In the genomic region with DNA sequence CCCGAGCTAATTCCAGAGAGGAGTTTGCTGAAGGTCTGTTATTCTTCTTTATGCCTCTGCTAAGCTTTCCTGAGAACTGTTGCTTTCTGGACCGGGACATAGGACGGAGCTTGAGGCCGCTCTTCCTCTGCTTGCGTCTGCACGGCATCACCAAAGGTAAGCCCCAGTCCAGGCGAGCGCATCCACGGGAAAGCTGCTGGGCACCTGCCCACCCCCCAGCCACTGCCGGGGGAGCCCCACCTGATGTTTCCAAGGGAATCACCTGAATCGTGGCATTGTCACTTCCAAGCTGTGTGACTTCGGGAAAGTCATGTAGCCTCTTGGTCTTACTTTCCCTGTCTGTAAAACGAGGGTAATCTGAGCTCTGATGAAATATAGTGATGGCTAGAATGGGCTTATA, we compare ENCODE assay signal across 18 cellular contexts. TPM values are rescaled to one million over a fixed set of nuclear protein-coding genes. Genes with fewer than 3 reads are reported as not detected.
DNase-seq lines count a peak whose midpoint lies in the region; ATAC-seq, FAIRE-seq and TF ChIP-seq lines count a peak whose summit lies in the region.
"Had no signal": no experiment of that assay in that cellular context is flagged by ENCODE, and none has a peak within 500 bp of the region (broad histone marks: within the 10 kb centered on the region; RNA-seq: fewer than 3 reads in every experiment).

No MANE protein-coding gene starts in this region.

- H3K27ac ChIP-seq in OCI-LY3 (ENCODE audit: low read length) (peak overlapping the region; percentile 71), cingulate gyrus (ENCODE audit: low read depth, low read length) (peak overlapping the region; percentile 99), H1 (ENCODE audit: low read depth, low read length) (no peak overlapping the region), temporal lobe (ENCODE audit: low read depth, low read length) (peak overlapping the region; percentile 98)
- H3K27ac ChIP-seq: C4-2B, HL-60 had no signal

- H3K27me3 ChIP-seq in OCI-LY3 (ENCODE audit: low read depth, low read length): peaks cover 34% of the 10 kb centered on the region
- no peaks in the 10 kb centered on the region for H3K27me3 ChIP-seq in H1 (replicated peaks in 1 of 4; ENCODE audit: control insufficient read depth in 3 of 4, extremely low read depth in 1 of 4, insufficient read depth in 3 of 4, low read length in 3 of 4)

- H2BK120ac ChIP-seq in H1 (replicated peaks; ENCODE audit: low read depth, low read length): no peak overlapping the region

- no peaks in the 10 kb centered on the region for H3K36me3 ChIP-seq in OCI-LY3 (replicated peaks; ENCODE audit: low read depth, low read length)
- H3K36me3 ChIP-seq in H1 (ENCODE audit: control insufficient read depth in 2 of 4, insufficient read depth in 4 of 4, low read length in 3 of 4): no peaks in the 10 kb centered on the region
- H3K36me3 ChIP-seq: BE2C had no signal

- H3K27ac Mint-ChIP-seq in stimulated activated memory B cell treated with anti-CD40 and anti-IgM and Interleukin-4, amounts not matched to agents 10 μg/mL and 1 μg/mL and 100 μg/mL, for 72 hours: no peak overlapping the region
- H3K27ac Mint-ChIP-seq: CD4-positive, alpha-beta memory T cell had no signal

- TF ChIP-seq RAD21 in H1 (IDR thresholded peaks at IDR 0.05 in 1 of 2, conservative IDR thresholded peaks at IDR 0.05 in 1 of 2; ENCODE audit: low read depth in 2 of 2, low read length in 2 of 2): no peak

- no peak overlapping the region for H3K4me3 Mint-ChIP-seq in stimulated activated memory B cell treated with anti-CD40 and anti-IgM and Interleukin-4, amounts not matched to agents 10 μg/mL and 1 μg/mL and 100 μg/mL, for 72 hours
- H3K4me3 Mint-ChIP-seq: CD4-positive, alpha-beta memory T cell had no signal

- no peaks in the 10 kb centered on the region for H3K9me3 Mint-ChIP-seq in stimulated activated memory B cell treated with anti-CD40 and anti-IgM and Interleukin-4, amounts not matched to agents 10 μg/mL and 1 μg/mL and 100 μg/mL, for 72 hours

- 87% methylated on average over 13 of the region's 13 CpGs; no CpG with 5 or more reads in 1 of the 2 experiments for WGBS in H1 (ENCODE audit: extremely low coverage in 1 of 2, insufficient coverage in 1 of 2, insufficient read length in 1 of 2, insufficient replicate concordance in 2 of 2, low coverage in 1 of 2, low lambda C conversion rate in 2 of 2, missing lambda C conversion rate in 1 of 2), 2 experiments

- peak overlapping the region; percentile 79 for H3K4me2 ChIP-seq in OCI-LY3 (ENCODE audit: low read length)
- H3K4me2 ChIP-seq in H1 (ENCODE audit: insufficient read depth in 1 of 2, low read depth in 2 of 2, low read length in 2 of 2): no peak overlapping the region

- H3K36me3 Mint-ChIP-seq in stimulated activated memory B cell treated with anti-CD40 and anti-IgM and Interleukin-4, amounts not matched to agents 10 μg/mL and 1 μg/mL and 100 μg/mL, for 72 hours: no peaks in the 10 kb centered on the region
- H3K36me3 Mint-ChIP-seq: CD4-positive, alpha-beta memory T cell had no signal

- no peak overlapping the region for H2AK5ac ChIP-seq in H1 (ENCODE audit: low read depth, low read length)

- no peak overlapping the region for H3K23ac ChIP-seq in H1 (ENCODE audit: insufficient read length)

- peaks cover 19% of the 10 kb centered on the region for H3K4me1 Mint-ChIP-seq in stimulated activated memory B cell treated with anti-CD40 and anti-IgM and Interleukin-4, amounts not matched to agents 10 μg/mL and 1 μg/mL and 100 μg/mL, for 72 hours
- H3K4me1 Mint-ChIP-seq: CD4-positive, alpha-beta memory T cell had no signal

- TF ChIP-seq CTCF in OCI-LY3 (IDR thresholded peaks at IDR 0.05; ENCODE audit: low read depth, low read length): no peak
- no peak for TF ChIP-seq CTCF in H1 (IDR thresholded peaks at IDR 0.05; ENCODE audit: control extremely low read depth in 1 of 3, insufficient read depth in 1 of 3, low read depth in 1 of 3, low read length in 3 of 3)

- TF ChIP-seq EP300 in H1 (IDR thresholded peaks at IDR 0.05; ENCODE audit: borderline replicate concordance in 1 of 2, low read depth in 2 of 2, low read length in 2 of 2): no peak

- H2AFZ ChIP-seq in OCI-LY3 (ENCODE audit: low read depth, low read length) (no peak overlapping the region), H1 (ENCODE audit: low read length) (peak overlapping the region; percentile 65; the same call in 1 of the 2 replicates)

- no peak for TF ChIP-seq POLR2A in H1 (IDR thresholded peaks at IDR 0.05; ENCODE audit: control extremely low read depth in 1 of 2, low read depth in 2 of 2, low read length in 2 of 2)

- H4K5ac ChIP-seq in H1 (ENCODE audit: insufficient read length, low read depth, low read length): no peak overlapping the region

- H3K9me3 ChIP-seq in OCI-LY3 (ENCODE audit: insufficient read depth, low read length) (no peaks in the 10 kb centered on the region), H1 (ENCODE audit: insufficient read depth in 2 of 2, low read depth in 1 of 2, low read length in 1 of 2) (no peaks in the 10 kb centered on the region)
- H3K9me3 ChIP-seq: BE2C had no signal

- H2BK15ac ChIP-seq in H1 (ENCODE audit: low read length): no peak overlapping the region

- POLR2A ChIA-PET in H1 (lab: Charles Lee; ENCODE audit: partially characterized antibody): no interaction called here

- H3K79me2 ChIP-seq in OCI-LY3 (ENCODE audit: low read length): no peaks in the 10 kb centered on the region
- no peaks in the 10 kb centered on the region for H3K79me2 ChIP-seq in H1 (ENCODE audit: control insufficient read depth in 1 of 2, insufficient read depth in 2 of 2, low read length in 2 of 2)

- H4K20me1 ChIP-seq in OCI-LY3 (ENCODE audit: insufficient read depth, low read length): no peaks in the 10 kb centered on the region
- H4K20me1 ChIP-seq in H1 (replicated peaks in 1 of 2; ENCODE audit: control insufficient read depth in 1 of 2, insufficient read depth in 2 of 2, low read length in 2 of 2): no peaks in the 10 kb centered on the region

- no peak overlapping the region for H3K18ac ChIP-seq in H1 (ENCODE audit: extremely low read depth, low read length)

- no peak overlapping the region for H2BK20ac ChIP-seq in H1 (ENCODE audit: low read length)

- peaks cover 25% of the 10 kb centered on the region for H3K27me3 Mint-ChIP-seq in stimulated activated memory B cell treated with anti-CD40 and anti-IgM and Interleukin-4, amounts not matched to agents 10 μg/mL and 1 μg/mL and 100 μg/mL, for 72 hours

- H2BK5ac ChIP-seq in H1 (ENCODE audit: low read depth, low read length): no peak overlapping the region

- no peak overlapping the region for H4K8ac ChIP-seq in H1 (ENCODE audit: extremely low read depth, insufficient read depth, low read length)

- H3K4me1 ChIP-seq in OCI-LY3 (ENCODE audit: low read length): peaks cover 80% of the 10 kb centered on the region
- H3K4me1 ChIP-seq in H1 (replicated peaks in 1 of 4; ENCODE audit: control insufficient read depth in 3 of 4, insufficient read depth in 4 of 4, low read length in 3 of 4): peaks cover 0 to 5% (median 3%) of the 10 kb centered on the region in 4 experiments; a peak in 5 of 7 replicates
- H3K4me1 ChIP-seq: BE2C had no signal

- no peak overlapping the region for H4K91ac ChIP-seq in H1 (replicated peaks; ENCODE audit: insufficient read length, low read length)

- H3K14ac ChIP-seq in H1 (ENCODE audit: insufficient read length): no peak overlapping the region

- no peak for DNase-seq in H1 (ENCODE audit: low read depth in 1 of 2, low spot score in 2 of 2)
- no peak for DNase-seq in NCI-H1092 treated with DMSO at 0.1 percent for 48 hours (lab: John Stamatoyannopoulos, UW)
- no peak for DNase-seq in activated CD8-positive, alpha-beta memory T cell treated with anti-CD3 and anti-CD28 coated beads, Interleukin-2, amount 50 U/mL, for 4 hours
- DNase-seq: BE2C; CD4-positive, alpha-beta memory T cell; DMS79 treated with DMSO at 0.1 percent for 48 hours; EL had no signal

- no peak overlapping the region for H3K56ac ChIP-seq in H1 (replicated peaks; ENCODE audit: insufficient read length, low read depth, low read length)

- H2BK12ac ChIP-seq in H1 (ENCODE audit: low read depth, low read length): no peak overlapping the region

- H3K9ac ChIP-seq in OCI-LY3 (ENCODE audit: low read length) (peak overlapping the region; percentile 45; the same call in 1 of the 2 replicates), H1 (replicated peaks in 1 of 4; ENCODE audit: extremely low read depth in 1 of 4, low read depth in 3 of 4, low read length in 3 of 4) (no peak overlapping the region)

- H3K79me1 ChIP-seq in H1 (ENCODE audit: low read depth, low read length): no peaks in the 10 kb centered on the region

- H3K4me3 ChIP-seq in OCI-LY3 (ENCODE audit: low read length): peak overlapping the region; percentile 54
- H3K4me3 ChIP-seq in H1 (ENCODE audit: extremely low read depth in 1 of 4, insufficient read depth in 2 of 4, low read depth in 3 of 4, low read length in 4 of 4): no peak overlapping the region

- no peaks in the 10 kb centered on the region for H3K23me2 ChIP-seq in H1 (ENCODE audit: low read depth, low read length)

- no peak overlapping the region for H3K4ac ChIP-seq in H1 (replicated peaks; ENCODE audit: insufficient read length, low read depth, low read length)

- CTCF ChIA-PET in H1 (lab: Charles Lee; ENCODE audit: partially characterized antibody): interaction anchor here (0.6 to 2.5 kb wide), 9 partner anchors 10 to 428 kb away, joined by 3 to 7 read pairs (median 3); no protein-coding TSS in a partner anchor

- peak; percentile 19 for FAIRE-seq in H1 (lab: Jason Lieb, UNC)
- FAIRE-seq: A204.1, G401.6, GM12891, H54 had no signal

- no peak for ATAC-seq in stimulated activated memory B cell treated with anti-CD40 and anti-IgM and Interleukin-4, amounts not matched to agents 10 μg/mL and 1 μg/mL and 100 μg/mL, for 72 hours
- ATAC-seq: HCT116 had no signal

RNA-seq across cellular contexts. Expression of a gene that starts 45.1 kb away (rescaled TPM):
- 35.7 and 39.7 TPM in 2 replicates for total RNA-seq in H1 (2021; fragmentation: NEBNext Ultra II Directional; extraction: Animal tissue kit (Norgen Biotek cat#: 25700))
- polyA plus RNA-seq in H1 (2011; rRNA removed): 14.0 and 15.6 TPM in 2 replicates
- 24.9 TPM for polyA plus RNA-seq in H1 (2011; cell fraction: cytosol; rRNA removed)
- 15.6 TPM for polyA plus RNA-seq in H1 (2011; cell fraction: nucleus; rRNA removed)
- polyA plus RNA-seq in H1 (2012, experiment 1 of 2): 17.3 to 25.7 TPM (median 20.8 TPM) in 4 replicates
- polyA plus RNA-seq in H1 (2012, experiment 2 of 2): 1.4 TPM
- polyA plus RNA-seq in H1 (2013, experiment 1 of 2): 19.0 TPM
- 18.0 TPM for polyA plus RNA-seq in H1 (2013, experiment 2 of 2)
- polyA minus RNA-seq in H1 (2011; rRNA and poly(A)+ RNA removed): 25.4 and 53.1 TPM in 2 replicates
- polyA minus RNA-seq in H1 (2011; cell fraction: cytosol; rRNA and poly(A)+ RNA removed): 16.0 TPM
- 28.9 TPM for polyA minus RNA-seq in H1 (2011; cell fraction: nucleus; rRNA and poly(A)+ RNA removed)
- total RNA-seq in temporal lobe: 26.3 TPM

RNA-seq across cellular contexts. Expression of a gene that starts 58.3 kb away (rescaled TPM):
- total RNA-seq in H1 (2021; fragmentation: NEBNext Ultra II Directional; extraction: Animal tissue kit (Norgen Biotek cat#: 25700)): not detected in 2 replicates
- polyA plus RNA-seq in H1 (2011; rRNA removed): 0.05 TPM in 1 of 2 replicates, not detected in the other
- 0.06 TPM for polyA plus RNA-seq in H1 (2011; cell fraction: cytosol; rRNA removed)
- polyA plus RNA-seq in H1 (2011; cell fraction: nucleus; rRNA removed): not detected
- polyA plus RNA-seq in H1 (2012, experiment 1 of 2): 0.27 TPM in 1 of 4 replicates, not detected in the others
- not detected for polyA plus RNA-seq in H1 (2012, experiment 2 of 2)
- polyA plus RNA-seq in H1 (2013, experiment 1 of 2): 0.02 TPM
- polyA plus RNA-seq in H1 (2013, experiment 2 of 2): 0.06 TPM
- polyA minus RNA-seq in H1 (2011; rRNA and poly(A)+ RNA removed): 0.13 TPM in 1 of 2 replicates, not detected in the other
- not detected for polyA minus RNA-seq in H1 (2011; cell fraction: cytosol; rRNA and poly(A)+ RNA removed)
- not detected for polyA minus RNA-seq in H1 (2011; cell fraction: nucleus; rRNA and poly(A)+ RNA removed)
- not detected for total RNA-seq in temporal lobe
- total RNA-seq: CD4-positive, alpha-beta memory T cell had no signal
